8 cellular contexts compared by ENCODE assay signal in genomic region chr3:57227930-57228733, GRCh38. TPM values are rescaled to one million over a fixed set of nuclear protein-coding genes. Genes with fewer than 3 reads are reported as not detected.
DNase-seq lines count a peak whose midpoint lies in the region; ATAC-seq, FAIRE-seq and TF ChIP-seq lines count a peak whose summit lies in the region.

No MANE protein-coding gene starts in this region.

- H3K27ac ChIP-seq in dorsolateral prefrontal cortex (peak overlapping the region; percentile 20 to 97 (median 89)), left lung (peak overlapping the region; percentile 92 to 95)

- no peak for TF ChIP-seq POLR2A in GM12891 (IDR thresholded peaks at IDR 0.05; ENCODE audit: low read depth, low read length)

- H3K36me3 ChIP-seq in left lung: no peaks in the 10 kb centered on the region

- intact Hi-C loops in dorsolateral prefrontal cortex (cut with DNase I): loop anchor here (2.0 to 10.0 kb wide), 7 partner anchors 61 to 369 kb away; partner anchors contain the start of genes ARF4 (in 2 of the 2), IL17RD (in 2 of the 2) and PDE12 (in 1 of the 2)
- intact Hi-C loops in left lung (cut with DNase I): loop anchor here in 1 of 2 donors (10.0 kb wide), 2 partner anchors 133 to 233 kb away; no protein-coding TSS in a partner anchor

- DNase-seq in GM12891 (ENCODE audit: insufficient read length, low spot score): no peak
- DNase-seq in HCEC 1CT: peak; percentile 54
- DNase-seq in NAMALWA (ENCODE audit: low spot score): peak; percentile 60
- peak; percentile 13 to 21 for DNase-seq in activated CD4-positive, alpha-beta T cell treated with anti-CD3 and anti-CD28 coated beads, Interleukin-2, amount 50 U/mL, for 4 hours
- DNase-seq in dorsolateral prefrontal cortex: peak; percentile 50 to 75 (median 63)
- peak; percentile 62 to 89 for DNase-seq in left lung
- peak; percentile 12 to 30 for DNase-seq in stimulated activated CD4-positive, alpha-beta T cell treated with anti-CD3 and anti-CD28 coated beads, Interleukin-2, amount 100 ng/mL, for 48 hours

- peak overlapping the region; percentile 71 to 97 (median 84) for H3K4me3 ChIP-seq in dorsolateral prefrontal cortex
- H3K4me3 ChIP-seq in left lung: peak overlapping the region; percentile 67 to 79

- TF ChIP-seq CTCF in dorsolateral prefrontal cortex (IDR thresholded peaks at IDR 0.05 in 54 of 56, conservative IDR thresholded peaks at IDR 0.05 in 2 of 56; ENCODE audit: low read depth in 1 of 56, partially characterized antibody in 56 of 56) (peak in 3 of 56 donors; percentile 4 to 18 (median 14)), left lung (IDR thresholded peaks at IDR 0.05) (no peak)

- H3K9me3 ChIP-seq in left lung: no peaks in the 10 kb centered on the region

- FAIRE-seq in GM12891 (lab: Jason Lieb, UNC): peak; percentile 76

- peaks cover 15 to 25% of the 10 kb centered on the region in 2 donors for H3K4me1 ChIP-seq in left lung

- H3K27me3 ChIP-seq in dorsolateral prefrontal cortex (no peaks in the 10 kb centered on the region), left lung (no peaks in the 10 kb centered on the region)

- peak; percentile 78 for ATAC-seq in left lung
- no peak for ATAC-seq in HG03469 (IDR thresholded peaks at IDR 0.05; ENCODE audit: unreplicated experiment)

TF ChIP-seq in GM12891, 5 proteins besides CTCF, POLR2A, EP300 and RAD21:
- TF ChIP-seq PAX5 (IDR thresholded peaks at IDR 0.05; ENCODE audit: insufficient read depth, low read length, severe bottlenecking): no peak
- TF ChIP-seq TAF1 (IDR thresholded peaks at IDR 0.05; ENCODE audit: low read depth, low read length): no peak
- TF ChIP-seq POU2F2 (IDR thresholded peaks at IDR 0.05; ENCODE audit: low read depth, low read length): no peak
- TF ChIP-seq SPI1 (IDR thresholded peaks at IDR 0.05; ENCODE audit: low read depth, low read length): no peak
- TF ChIP-seq POLR2AphosphoS5 (IDR thresholded peaks at IDR 0.05; ENCODE audit: low read depth, low read length): no peak
TF ChIP-seq in GM12891: peak in this region for 0.

RNA-seq across cellular contexts. Expression of gene APPL1, which starts 0.6 kb away (rescaled TPM):
- 21.5 TPM for polyA plus RNA-seq in GM12891 (2012; ENCODE audit: low read depth, missing spikeins)
- total RNA-seq in dorsolateral prefrontal cortex (10 to 100 TPM; 40.9 to 68.5 (median 56.2) TPM), left lung (10 to 100 TPM; 35.8 to 37.8 TPM)

RNA-seq across cellular contexts. Expression of gene HESX1, which starts 28.4 kb away (rescaled TPM):
- polyA plus RNA-seq in GM12891 (2012; ENCODE audit: low read depth, missing spikeins): 3.5 TPM
- total RNA-seq in dorsolateral prefrontal cortex: 1 to 10 TPM in 54 of 120 experiments, under 1 TPM in 34, not detected in 32; 0.43 to 4.2 (median 1.1) TPM
- total RNA-seq in left lung: under 1 TPM; 0.47 to 0.61 TPM
